Comparison of ENCODE assay signal across 1 cellular context in the genomic region with DNA sequence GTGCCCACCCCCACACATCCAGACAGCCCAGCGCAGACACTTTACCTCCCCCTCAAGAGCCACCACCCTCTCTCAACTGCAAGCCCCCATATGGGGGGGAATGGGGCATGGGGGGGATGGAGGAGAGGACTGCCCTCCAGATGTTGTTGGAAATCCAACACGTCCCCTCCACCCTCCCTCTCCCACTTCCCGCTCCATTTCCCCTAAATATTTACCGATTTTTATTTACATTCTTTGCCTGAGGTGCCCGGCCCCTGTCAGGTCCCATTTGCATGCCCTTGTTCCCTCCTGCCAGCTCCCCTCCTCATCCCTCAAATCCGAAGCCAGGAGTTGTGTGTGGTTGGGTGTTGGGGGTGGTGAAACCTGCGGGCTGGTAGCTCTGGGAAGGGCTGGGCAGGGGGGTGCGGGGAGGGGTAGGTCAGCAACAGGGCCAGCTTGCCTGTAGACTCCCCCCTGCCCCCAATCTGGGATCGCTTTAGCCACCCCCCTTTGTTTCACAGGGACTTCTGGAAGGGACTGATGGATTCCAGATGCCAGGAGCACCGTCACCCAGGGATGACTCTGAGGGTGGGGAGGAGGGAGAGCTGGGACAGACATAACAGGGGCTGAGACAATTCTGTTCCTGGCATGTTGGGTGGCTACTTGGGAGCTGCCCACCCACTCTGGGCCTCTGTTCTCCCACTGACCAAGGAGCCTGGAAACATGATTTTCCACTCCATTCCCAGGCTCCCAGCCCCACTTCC.
TF ChIP-seq lines count a peak whose summit lies in the region.

No MANE protein-coding gene starts in this region.

TF ChIP-seq in H1, 55 proteins besides CTCF, POLR2A, EP300 and RAD21:
- TF ChIP-seq GABPA (IDR thresholded peaks at IDR 0.05; ENCODE audit: borderline replicate concordance, insufficient read depth, low read length) (no peak), RBBP5 (IDR thresholded peaks at IDR 0.05; ENCODE audit: borderline replicate concordance, low read depth, low read length) (no peak), CEBPB (IDR thresholded peaks at IDR 0.05; ENCODE audit: low read depth, low read length) (no peak), JUN (IDR thresholded peaks at IDR 0.05; ENCODE audit: low read depth, low read length) (no peak), CBX5 (IDR thresholded peaks at IDR 0.05; ENCODE audit: low read depth, low read length) (no peak), CHD2 (IDR thresholded peaks at IDR 0.05; ENCODE audit: low read length) (no peak)
- TF ChIP-seq, protein P1, sequence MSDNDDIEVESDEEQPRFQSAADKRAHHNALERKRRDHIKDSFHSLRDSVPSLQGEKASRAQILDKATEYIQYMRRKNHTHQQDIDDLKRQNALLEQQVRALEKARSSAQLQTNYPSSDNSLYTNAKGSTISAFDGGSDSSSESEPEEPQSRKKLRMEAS (IDR thresholded peaks at IDR 0.05): no peak
